8 cellular contexts compared by ENCODE assay signal in the genomic region with DNA sequence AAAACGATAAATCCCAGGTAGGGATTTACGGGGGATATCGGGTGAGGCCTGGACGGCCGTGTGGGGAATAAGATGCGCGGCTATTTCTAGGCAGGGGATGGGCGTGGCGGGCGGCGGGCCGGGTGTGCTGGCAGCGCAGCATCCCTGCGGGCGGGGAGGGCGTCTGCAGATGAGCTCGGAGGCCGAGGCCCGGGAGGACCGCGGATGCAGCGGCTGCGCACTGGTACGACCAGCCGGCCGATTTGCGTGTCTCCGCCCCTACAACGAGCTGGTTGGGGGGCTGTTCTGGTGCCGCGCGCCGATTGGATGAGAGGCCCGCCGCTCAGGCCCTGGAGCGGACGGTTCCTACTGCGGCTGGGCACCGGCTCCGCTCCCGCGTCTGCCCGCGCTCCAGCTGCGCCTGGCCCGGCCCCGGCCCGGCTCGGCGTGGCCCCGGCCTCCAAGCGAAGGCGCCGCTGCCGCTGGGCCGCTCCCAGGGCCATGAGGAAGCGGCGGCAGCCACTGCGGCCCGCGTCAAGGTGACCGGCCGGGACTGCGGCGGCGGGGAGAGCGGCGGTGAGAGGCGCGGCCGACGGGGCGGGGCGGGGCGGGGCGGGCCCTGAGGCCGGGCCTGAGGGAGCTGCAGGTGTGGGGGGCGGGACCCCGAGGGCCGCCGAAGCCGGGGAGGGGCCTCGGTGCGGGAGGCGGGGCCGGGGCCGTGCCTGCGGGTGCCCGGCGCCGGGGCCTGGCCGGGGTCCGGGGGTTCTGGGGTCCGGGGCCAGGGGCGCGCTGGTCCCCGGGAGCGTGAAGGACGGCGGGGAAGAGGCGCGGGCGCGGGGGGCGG. TPM values are rescaled to one million over a fixed set of nuclear protein-coding genes. Genes with fewer than 3 reads are reported as not detected.
DNase-seq lines count a peak whose midpoint lies in the region; ATAC-seq and TF ChIP-seq lines count a peak whose summit lies in the region.

A gene with protein sequence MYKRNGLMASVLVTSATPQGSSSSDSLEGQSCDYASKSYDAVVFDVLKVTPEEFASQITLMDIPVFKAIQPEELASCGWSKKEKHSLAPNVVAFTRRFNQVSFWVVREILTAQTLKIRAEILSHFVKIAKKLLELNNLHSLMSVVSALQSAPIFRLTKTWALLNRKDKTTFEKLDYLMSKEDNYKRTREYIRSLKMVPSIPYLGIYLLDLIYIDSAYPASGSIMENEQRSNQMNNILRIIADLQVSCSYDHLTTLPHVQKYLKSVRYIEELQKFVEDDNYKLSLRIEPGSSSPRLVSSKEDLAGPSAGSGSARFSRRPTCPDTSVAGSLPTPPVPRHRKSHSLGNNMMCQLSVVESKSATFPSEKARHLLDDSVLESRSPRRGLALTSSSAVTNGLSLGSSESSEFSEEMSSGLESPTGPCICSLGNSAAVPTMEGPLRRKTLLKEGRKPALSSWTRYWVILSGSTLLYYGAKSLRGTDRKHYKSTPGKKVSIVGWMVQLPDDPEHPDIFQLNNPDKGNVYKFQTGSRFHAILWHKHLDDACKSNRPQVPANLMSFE (plus strand): TSS at position 325 of the 823 bp plus-strand sequence. CDS start 47,508 bp downstream, outside the sequence.

- peaks cover 0 to 33% (median 17%) of the 10 kb centered on the region in 11 experiments; a peak in 14 of 22 replicates for H4K20me1 ChIP-seq in BLaER1 treated with 17β-estradiol and CSF1 and Interleukin-3, amounts not matched to agents 10 nM and 100 nM

- peak within 1 kb of the TSS; percentile 45 to 79 (median 70) for H3K9ac ChIP-seq in BLaER1 treated with 17β-estradiol and CSF1 and Interleukin-3, amounts not matched to agents 10 nM and 100 nM

- no peak within 1 kb of the TSS for H3K27ac Mint-ChIP-seq in activated CD4-positive, alpha-beta T cell treated with anti-CD3 and anti-CD28 coated beads, Interleukin-2, amount 10 ng/mL, durations not matched to agents 24 days and 14 days

- peaks cover 0 to 6% (median 0%) of the 10 kb centered on the region in 11 experiments; a peak in 1 of 22 replicates for H3K27me3 ChIP-seq in BLaER1 treated with 17β-estradiol and CSF1 and Interleukin-3, amounts not matched to agents 10 nM and 100 nM

- peak within 1 kb of the TSS in 5 of 11 experiments; percentile 52 to 62 (median 57); a peak in 5 of 22 replicates for H3K27ac ChIP-seq in BLaER1 treated with 17β-estradiol and CSF1 and Interleukin-3, amounts not matched to agents 10 nM and 100 nM
- peak within 1 kb of the TSS in 1 of 2 donors; percentile 90 for H3K27ac ChIP-seq in coronary artery

- H3K4me3 ChIP-seq in BLaER1 treated with 17β-estradiol and CSF1 and Interleukin-3, amounts not matched to agents 10 nM and 100 nM: peak within 1 kb of the TSS; percentile 56 to 74 (median 64)
- peak within 1 kb of the TSS; percentile 82 for H3K4me3 ChIP-seq in coronary artery

- peak; percentile 86 to 97 for DNase-seq in NCI-H526 (lab: John Stamatoyannopoulos, UW)
- peak; percentile 97 for DNase-seq in activated CD4-positive, alpha-beta T cell treated with anti-CD3 and anti-CD28 coated beads, Interleukin-2, amount 10 ng/mL, durations not matched to agents 24 days and 14 days
- peak; percentile 95 for DNase-seq in coronary artery (ENCODE audit: low spot score)
- peak; percentile 95 to 96 for DNase-seq in left colon
- peak; percentile 77 to 87 (median 80) for DNase-seq in stimulated activated CD4-positive, alpha-beta T cell treated with anti-CD3 and anti-CD28 coated beads, Interleukin-1b, Interleukin-23, amount 100 ng/mL, for 24 hours (ENCODE audit: low read depth in 4 of 4, low spot score in 1 of 4)

- H3K27me3 Mint-ChIP-seq in activated CD4-positive, alpha-beta T cell treated with anti-CD3 and anti-CD28 coated beads, Interleukin-2, amount 10 ng/mL, durations not matched to agents 24 days and 14 days: peaks cover 24% of the 10 kb centered on the region

- H3K9me3 Mint-ChIP-seq in activated CD4-positive, alpha-beta T cell treated with anti-CD3 and anti-CD28 coated beads, Interleukin-2, amount 10 ng/mL, durations not matched to agents 24 days and 14 days: no peaks in the 10 kb centered on the region

- H3K36me3 Mint-ChIP-seq in activated CD4-positive, alpha-beta T cell treated with anti-CD3 and anti-CD28 coated beads, Interleukin-2, amount 10 ng/mL, durations not matched to agents 24 days and 14 days (ENCODE audit: low read depth): no peaks in the 10 kb centered on the region

- no peaks in the 10 kb centered on the region for H3K36me3 ChIP-seq in BLaER1 treated with 17β-estradiol and CSF1 and Interleukin-3, amounts not matched to agents 10 nM and 100 nM

- peak within 1 kb of the TSS; percentile 78 for H3K4me3 Mint-ChIP-seq in activated CD4-positive, alpha-beta T cell treated with anti-CD3 and anti-CD28 coated beads, Interleukin-2, amount 10 ng/mL, durations not matched to agents 24 days and 14 days

- peaks cover 0 to 16% (median 7%) of the 10 kb centered on the region in 10 experiments; a peak in 13 of 20 replicates for H3K4me1 ChIP-seq in BLaER1 treated with 17β-estradiol and CSF1 and Interleukin-3, amounts not matched to agents 10 nM and 100 nM

- no peak for TF ChIP-seq CTCF in coronary artery (IDR thresholded peaks at IDR 0.05)

- peak within 1 kb of the TSS; percentile 75 to 92 (median 84) for H3K4me2 ChIP-seq in BLaER1 treated with 17β-estradiol and CSF1 and Interleukin-3, amounts not matched to agents 10 nM and 100 nM

- no peaks in the 10 kb centered on the region for H3K9me3 ChIP-seq in BLaER1 treated with 17β-estradiol and CSF1 and Interleukin-3, amounts not matched to agents 10 nM and 100 nM (replicated peaks in 1 of 11)

- H3K4me1 Mint-ChIP-seq in activated CD4-positive, alpha-beta T cell treated with anti-CD3 and anti-CD28 coated beads, Interleukin-2, amount 10 ng/mL, durations not matched to agents 24 days and 14 days: peaks cover 3% of the 10 kb centered on the region

- ATAC-seq in GM19351 (IDR thresholded peaks at IDR 0.05; ENCODE audit: unreplicated experiment) (peak; percentile 96), HG03469 (IDR thresholded peaks at IDR 0.05; ENCODE audit: unreplicated experiment) (peak; percentile 91), left colon (peak; percentile 87)

- intact Hi-C loops in activated CD4-positive, alpha-beta T cell treated with anti-CD3 and anti-CD28 coated beads, Interleukin-2, amount 10 ng/mL, durations not matched to agents 24 days and 14 days (cut with micrococcal nuclease): loop anchor here (5.0 kb wide), 1 partner anchor 52 kb away; a partner anchor contains a TSS
- intact Hi-C loops in left colon (cut with DNase I, micrococcal nuclease): no loop called here

RNA-seq across cellular contexts. Expression of the gene that starts here (rescaled TPM):
- total RNA-seq in activated CD4-positive, alpha-beta T cell treated with anti-CD3 and anti-CD28 coated beads, Interleukin-2, amount 10 ng/mL, durations not matched to agents 24 days and 14 days: 1.7 and 2.0 TPM in 2 replicates
- 10 to 100 TPM; 32.7 to 46.5 TPM for total RNA-seq in left colon

Comparison
In these comparisons a context has a peak if more than half of its experiments do, and no peak if none do; other contexts are left out.
1. RNA of the gene that starts here (total RNA-seq): 32.7 to 46.5 TPM in left colon; 1.7 to 2.0 TPM in activated CD4-positive, alpha-beta T cell treated with anti-CD3 and anti-CD28 coated beads, Interleukin-2, amount 10 ng/mL, durations not matched to agents 24 days and 14 days; every median in the first group is over 10 times any median in the second.
2. Peak in every context shown above with its lines, with median percentiles within 50 percentile points of each other: ATAC-seq and DNase-seq.